16 cellular contexts compared by ENCODE assay signal in genomic region chr5:117107859-117108258, GRCh38.
"Had no signal": no experiment of that assay in that cellular context is flagged by ENCODE, and none has a peak within 500 bp of the region (broad histone marks: within the 10 kb centered on the region; RNA-seq: fewer than 3 reads in every experiment).

No MANE protein-coding gene starts in this region.

- H3K79me2 ChIP-seq: hepatocyte had no signal

- H3K4me1 ChIP-seq: spleen, upper lobe of right lung had no signal

- H3K4me3 ChIP-seq: hepatocyte, spleen, upper lobe of right lung had no signal

- H3K4me2 ChIP-seq: hepatocyte had no signal

- H3K36me3 ChIP-seq: spleen, upper lobe of right lung had no signal

- H2AFZ ChIP-seq: hepatocyte had no signal

- H3K27me3 ChIP-seq: hepatocyte, spleen, upper lobe of right lung had no signal

- DNase-seq: activated CD4-positive, alpha-beta T cell treated with anti-CD3 and anti-CD28 coated beads, Interleukin-2, amount 50 U/mL, for 48 hours; activated gamma-delta T cell; activated naive CD8-positive, alpha-beta T cell treated with anti-CD3 and anti-CD28 coated beads for 36 hours; activated T-cell treated with anti-CD3 and anti-CD28 coated beads, Interleukin-2, amount 50 U/mL, for 4 hours; cerebellar nuclear complex; dermis blood vessel endothelial cell; endodermal cell; left ventricle myocardium superior; mesenchymal stem cell; spleen; stimulated activated CD4-positive, alpha-beta T cell treated with anti-CD3 and anti-CD28 coated beads, Interleukin-1b, Interleukin-23, amount 100 ng/mL, for 48 hours; stimulated activated naive B cell treated with anti-CD40 and anti-IgM and Interleukin-4, amounts not matched to agents 10 μg/mL and 1 μg/mL and 100 μg/mL, for 72 hours; upper lobe of right lung had no signal

- H3K9me3 ChIP-seq: upper lobe of right lung had no signal

- ATAC-seq: activated CD4-positive, CD25-positive, alpha-beta regulatory T cell treated with anti-CD3 and anti-CD28 coated beads, Interleukin-2, amount 50 U/mL, for 24 hours; activated T-cell treated with anti-CD3 and anti-CD28 coated beads, Interleukin-2, amount 50 U/mL, for 4 hours; left ventricle myocardium superior; sciatic nerve; stimulated activated naive B cell treated with anti-CD40 and anti-IgM and Interleukin-4, amounts not matched to agents 10 μg/mL and 1 μg/mL and 100 μg/mL, for 72 hours; upper lobe of right lung had no signal

- H3K27ac ChIP-seq: hepatocyte, spleen, upper lobe of right lung had no signal
